In the genomic region with DNA sequence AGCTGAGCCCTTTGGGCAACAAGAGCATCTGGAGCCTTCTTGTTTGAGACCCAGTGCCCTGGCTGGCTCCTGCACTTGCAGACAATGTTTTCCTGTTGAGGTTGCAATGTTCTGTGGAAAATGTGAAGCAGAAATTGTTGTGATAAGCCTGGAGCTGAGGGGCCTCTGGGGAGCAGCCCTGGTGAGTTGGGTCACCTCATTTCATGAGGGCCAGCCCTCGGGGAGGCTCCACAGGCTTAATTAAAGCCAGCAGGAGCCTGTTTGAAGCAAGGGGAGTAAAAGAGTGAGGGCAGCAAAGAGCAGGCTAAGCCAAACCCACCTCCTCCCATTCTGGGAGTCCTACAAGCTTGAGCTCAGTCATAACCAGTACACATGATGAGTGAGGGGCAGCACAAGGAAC, we compare ENCODE assay signal across 33 cellular contexts.
DNase-seq lines count a peak whose midpoint lies in the region; ATAC-seq, FAIRE-seq and TF ChIP-seq lines count a peak whose summit lies in the region.
"Had no signal": no experiment of that assay in that cellular context is flagged by ENCODE, and none has a peak within 500 bp of the region (broad histone marks: within the 10 kb centered on the region; RNA-seq: fewer than 3 reads in every experiment).

No MANE protein-coding gene starts in this region.

- H3K9me2 ChIP-seq in Loucy (replicated peaks; ENCODE audit: low read depth, low read length) = no peaks in the 10 kb centered on the region

- TF ChIP-seq POLR2A in endothelial cell of umbilical vein (IDR thresholded peaks at IDR 0.05; ENCODE audit: low read depth, low read length) = no peak

- H2AFZ ChIP-seq in Loucy (ENCODE audit: low read length) (no peak overlapping the region), endothelial cell of umbilical vein (ENCODE audit: low read depth, low read length) (no peak overlapping the region)
- H2AFZ ChIP-seq: parathyroid adenoma, PC-9 had no signal

- no peak for FAIRE-seq in endothelial cell of umbilical vein (lab: Jason Lieb, UNC)

- DNase-seq in endothelial cell of umbilical vein (ENCODE audit: low read depth, low spot score) (peak; percentile 21), left cardiac atrium (no peak), sciatic nerve (ENCODE audit: low spot score) (no peak), GF-D8 (lab: John Stamatoyannopoulos, UW) (no peak), NCI-H226 (no peak)
- DNase-seq: activated CD4-positive, alpha-beta T cell treated with anti-CD3 and anti-CD28 coated beads for 4 hours; activated CD8-positive, alpha-beta memory T cell treated with anti-CD3 and anti-CD28 coated beads for 24 hours; activated T-cell treated with anti-CD3 and anti-CD28 coated beads for 4 hours; anterior cingulate cortex; effector memory CD4-positive, alpha-beta T cell; H9; immature natural killer cell; KG1; mesenchymal stem cell; NCI-H1436; NCI-H2081; NCI-H345; NCI-H69; PC-9; right lobe of liver; SHP77; stimulated activated naive CD8-positive, alpha-beta T cell treated with anti-CD3 and anti-CD28 coated beads, Interleukin-15, amount 100 ng/mL, for 72 hours; SW 1271 had no signal

- H3K79me2 ChIP-seq in Loucy (ENCODE audit: insufficient read depth, low read length) (no peaks in the 10 kb centered on the region), endothelial cell of umbilical vein (ENCODE audit: control insufficient read depth, insufficient read depth, low read length) (no peaks in the 10 kb centered on the region)
- H3K79me2 ChIP-seq: parathyroid adenoma had no signal

- H3K4me3 ChIP-seq in Loucy (ENCODE audit: low read length, poor library complexity, severe bottlenecking) (no peak overlapping the region), endothelial cell of umbilical vein (replicated peaks in 1 of 3; ENCODE audit: insufficient read depth in 1 of 3, low read depth in 1 of 3, low read length in 3 of 3) (no peak overlapping the region)
- H3K4me3 ChIP-seq: BLaER1 treated with 17β-estradiol and CSF1 and Interleukin-3, amounts not matched to agents 10 nM and 100 nM; cardiac muscle cell; coronary artery; PC-9; right lobe of liver; vagina had no signal

- BruUV-seq in endothelial cell of umbilical vein (replicated peaks; lab: Mats Ljungman, UMichigan) = no TSS peak

- H4K20me1 ChIP-seq in Loucy (ENCODE audit: insufficient read depth, low read length, poor library complexity, severe bottlenecking) (no peaks in the 10 kb centered on the region), endothelial cell of umbilical vein (replicated peaks; ENCODE audit: control insufficient read depth, extremely low read depth, insufficient read depth, low read length) (no peaks in the 10 kb centered on the region)
- H4K20me1 ChIP-seq: BLaER1 treated with 17β-estradiol and CSF1 and Interleukin-3, amounts not matched to agents 10 nM and 100 nM had no signal

- H3K9me3 ChIP-seq in Loucy (ENCODE audit: insufficient read depth, low read depth, low read length) = no peaks in the 10 kb centered on the region
- no peaks in the 10 kb centered on the region for H3K9me3 ChIP-seq in endothelial cell of umbilical vein (replicated peaks; ENCODE audit: control insufficient read depth, insufficient read depth, low read length)
- H3K9me3 ChIP-seq: BLaER1 treated with 17β-estradiol and CSF1 and Interleukin-3, amounts not matched to agents 10 nM and 100 nM; right lobe of liver; vagina had no signal

- no peak overlapping the region for H3K27ac ChIP-seq in endothelial cell of umbilical vein (ENCODE audit: insufficient read depth, low read depth, low read length)
- H3K27ac ChIP-seq: BLaER1 treated with 17β-estradiol and CSF1 and Interleukin-3, amounts not matched to agents 10 nM and 100 nM; cardiac muscle cell; coronary artery; parathyroid adenoma; PC-9; right lobe of liver; vagina; VCaP had no signal

- ATAC-seq in left cardiac atrium (peak; percentile 26 to 77), sciatic nerve (peak; percentile 76), HG02885 (IDR thresholded peaks at IDR 0.05; ENCODE audit: poor library complexity, unreplicated experiment) (no peak)
- ATAC-seq: activated naive CD4-positive, alpha-beta T cell treated with anti-CD3 and anti-CD28 coated beads, Interleukin-2, amount 50 U/mL, for 72 hours; left lobe of liver; right lobe of liver; stimulated activated naive CD8-positive, alpha-beta T cell treated with anti-CD3 and anti-CD28 coated beads, Interleukin-15, amount 100 ng/mL, for 72 hours had no signal

- dilution Hi-C loops in endothelial cell of umbilical vein (cut with MboI; ENCODE audit: extremely low pct_ligation_motif_present, low sequenced_read_pairs) = no loop called here

- intact Hi-C loops in endothelial cell of umbilical vein (cut with micrococcal nuclease) (no loop called here), left cardiac atrium (cut with DNase I) (no loop called here), sciatic nerve (cut with DNase I) (no loop called here)

- H3K9ac ChIP-seq in Loucy (ENCODE audit: low read depth, low read length, poor library complexity, severe bottlenecking) (no peak overlapping the region), endothelial cell of umbilical vein (replicated peaks; ENCODE audit: extremely low read depth, insufficient read depth, low read length) (no peak overlapping the region)
- H3K9ac ChIP-seq: BLaER1 treated with 17β-estradiol and CSF1 and Interleukin-3, amounts not matched to agents 10 nM and 100 nM; parathyroid adenoma had no signal

- peaks cover 7% of the 10 kb centered on the region; the same call in 1 of the 2 replicates for H3F3A ChIP-seq in Loucy (ENCODE audit: low read depth)

- TF ChIP-seq CTCF in Loucy (conservative IDR thresholded peaks at IDR 0.05; ENCODE audit: low read length) (0 out of 2 replicates have a peak, but pooled peaks have one; percentile 12), endothelial cell of umbilical vein (IDR thresholded peaks at IDR 0.05; ENCODE audit: extremely low read depth in 1 of 2, insufficient read depth in 1 of 2, low read depth in 1 of 2, low read length in 2 of 2) (no peak)

- H3K4me2 ChIP-seq in Loucy (ENCODE audit: low read depth, low read length, poor library complexity, severe bottlenecking) (no peak overlapping the region), endothelial cell of umbilical vein (ENCODE audit: insufficient read depth, low read length) (no peak overlapping the region)
- H3K4me2 ChIP-seq: PC-9 had no signal

- H3K4me1 ChIP-seq in Loucy (ENCODE audit: insufficient read depth, low read length, poor library complexity, severe bottlenecking) (peaks cover 26% of the 10 kb centered on the region), endothelial cell of umbilical vein (ENCODE audit: control insufficient read depth, extremely low read depth, insufficient read depth, low read length) (peaks cover 7% of the 10 kb centered on the region)
- H3K4me1 ChIP-seq: parathyroid adenoma, right lobe of liver had no signal

- no peaks in the 10 kb centered on the region for H3K36me3 ChIP-seq in Loucy (ENCODE audit: insufficient read depth, low read length)
- H3K36me3 ChIP-seq in endothelial cell of umbilical vein (ENCODE audit: control insufficient read depth in 2 of 2, extremely low read depth in 1 of 2, insufficient read depth in 2 of 2, low read length in 2 of 2) = no peaks in the 10 kb centered on the region
- H3K36me3 ChIP-seq: BLaER1 treated with 17β-estradiol and CSF1 and Interleukin-3, amounts not matched to agents 10 nM and 100 nM; cardiac muscle cell; right lobe of liver; vagina had no signal

- H3K9me1 ChIP-seq in endothelial cell of umbilical vein (replicated peaks; ENCODE audit: control insufficient read depth, extremely low read depth, insufficient read depth, low read length) = no peaks in the 10 kb centered on the region

- CTCF ChIA-PET in endothelial cell of umbilical vein (lab: Charles Lee) = interaction anchor here (0.7 to 1.6 kb wide), 2 partner anchors 11 to 24 kb away, joined by 3 to 4 read pairs; no protein-coding TSS in a partner anchor

- H3K27me3 ChIP-seq in Loucy (ENCODE audit: insufficient read depth, low read length, poor library complexity, severe bottlenecking) = no peaks in the 10 kb centered on the region
- no peaks in the 10 kb centered on the region for H3K27me3 ChIP-seq in endothelial cell of umbilical vein (ENCODE audit: control insufficient read depth in 2 of 2, insufficient read depth in 2 of 2, low read length in 2 of 2)
- H3K27me3 ChIP-seq: BLaER1 treated with 17β-estradiol and CSF1 and Interleukin-3, amounts not matched to agents 10 nM and 100 nM; cardiac muscle cell; right lobe of liver; vagina had no signal

- POLR2A ChIA-PET in endothelial cell of umbilical vein (lab: Charles Lee) = no interaction called here

TF ChIP-seq in endothelial cell of umbilical vein, 7 proteins besides CTCF, POLR2A, EP300 and RAD21:
- TF ChIP-seq JUN (IDR thresholded peaks at IDR 0.05; ENCODE audit: borderline replicate concordance, insufficient read depth, insufficient read length, low read depth) = no peak
- TF ChIP-seq, protein P1, sequence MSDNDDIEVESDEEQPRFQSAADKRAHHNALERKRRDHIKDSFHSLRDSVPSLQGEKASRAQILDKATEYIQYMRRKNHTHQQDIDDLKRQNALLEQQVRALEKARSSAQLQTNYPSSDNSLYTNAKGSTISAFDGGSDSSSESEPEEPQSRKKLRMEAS (IDR thresholded peaks at IDR 0.05; ENCODE audit: insufficient read depth, insufficient read length) = no peak
- TF ChIP-seq FOS (IDR thresholded peaks at IDR 0.05; ENCODE audit: borderline replicate concordance, insufficient read depth, low read length) = no peak
- no peak for TF ChIP-seq POLR2AphosphoS5 (IDR thresholded peaks at IDR 0.05; ENCODE audit: insufficient read depth, low read depth, low read length)
- no peak for TF ChIP-seq GATA2 (IDR thresholded peaks at IDR 0.05; ENCODE audit: insufficient read depth, insufficient read length, low read depth, low read length)
- no peak for TF ChIP-seq MYC (IDR thresholded peaks at IDR 0.05; ENCODE audit: low read depth, low read length)
- no peak for TF ChIP-seq EZH2 (IDR thresholded peaks at IDR 0.05; ENCODE audit: borderline replicate concordance, low read depth, low read length, severe bottlenecking)
